21 cellular contexts compared by ENCODE assay signal in the genomic region with DNA sequence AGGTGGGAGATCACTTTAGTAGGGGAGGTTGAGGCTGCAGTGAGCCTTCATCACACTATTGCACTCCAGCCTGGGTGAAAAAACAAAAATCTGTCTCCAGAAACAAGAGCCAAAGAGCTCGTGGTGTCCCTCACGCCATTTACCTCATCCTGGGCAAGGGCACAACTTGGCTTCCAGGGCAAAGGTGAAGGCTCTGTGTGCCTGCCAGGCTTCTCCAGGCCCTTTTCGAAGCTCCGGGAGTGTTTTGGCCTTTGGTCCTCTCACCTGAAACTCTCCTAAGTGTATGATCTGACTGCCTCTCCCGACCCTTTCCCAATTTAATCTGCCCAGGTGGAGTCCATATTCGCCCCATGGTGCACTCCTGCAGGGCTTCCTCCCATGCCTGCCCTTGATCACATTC. TPM values are rescaled to one million over a fixed set of nuclear protein-coding genes. Genes with fewer than 3 reads are reported as not detected.
"Had no signal": no experiment of that assay in that cellular context is flagged by ENCODE, and none has a peak within 500 bp of the region (broad histone marks: within the 10 kb centered on the region; RNA-seq: fewer than 3 reads in every experiment).

No MANE protein-coding gene starts in this region.

- H3K27ac ChIP-seq: colonic mucosa, heart right ventricle, lower lobe of right lung, prostate gland, thoracic aorta had no signal

- DNase-seq: activated CD4-positive, alpha-beta T cell treated with anti-CD3 and anti-CD28 coated beads, Interleukin-2, amount 50 U/mL, for 4 hours; activated CD4-positive, CD25-positive, alpha-beta regulatory T cell treated with anti-CD3 and anti-CD28 coated beads, Interleukin-2, amount 50 U/mL, for 72 hours; activated naive CD4-positive, alpha-beta T cell; activated T-cell treated with anti-CD3 and anti-CD28 coated beads, Interleukin-2, amount 50 U/mL, for 4 hours; colonic mucosa; effector CD4-positive, alpha-beta T cell; heart right ventricle; lower lobe of right lung; midbrain; occipital lobe; stimulated activated CD4-positive, alpha-beta T cell treated with anti-CD3 and anti-CD28 coated beads, Interleukin-12 subunit alpha, Interleukin-12 subunit beta, amount 100 ng/mL, for 4 hours had no signal

- H3K4me1 ChIP-seq: colonic mucosa, prostate gland had no signal

- H3K9me3 ChIP-seq: colonic mucosa, lower lobe of right lung, prostate gland, thoracic aorta had no signal

- H3K27ac Mint-ChIP-seq: nephron; stimulated activated naive CD8-positive, alpha-beta T cell treated with anti-CD3 and anti-CD28 coated beads, Interleukin-15, Interleukin-2, amounts not matched to agents 100 ng/mL and 50 ng/mL, for 24 hours had no signal

- H3K4me3 Mint-ChIP-seq: activated T-cell treated with anti-CD3 and anti-CD28 coated beads, Interleukin-2, amount 50 U/mL, for 4 hours; nephron had no signal

- H3K27me3 ChIP-seq: colonic mucosa had no signal

- H3K4me1 Mint-ChIP-seq: nephron had no signal

- H3K9me3 Mint-ChIP-seq: stimulated activated naive CD8-positive, alpha-beta T cell treated with anti-CD3 and anti-CD28 coated beads, Interleukin-15, Interleukin-2, amounts not matched to agents 100 ng/mL and 50 ng/mL, for 24 hours had no signal

- H3K36me3 ChIP-seq: colonic mucosa, heart right ventricle, prostate gland, thoracic aorta had no signal

RNA-seq across cellular contexts. Expression of a gene that starts 11.6 kb away (rescaled TPM):
- total RNA-seq: kidney epithelial cell had no signal

RNA-seq across cellular contexts. Expression of a gene that starts 30.8 kb away (rescaled TPM):
- total RNA-seq: activated T-cell treated with anti-CD3 and anti-CD28 coated beads, Interleukin-2, amount 50 U/mL, for 4 hours; fibroblast of lung; frontal cortex; lower lobe of right lung; occipital lobe; prostate gland; sciatic nerve; T-helper 1 cell treated with Interleukin-12 subunit alpha and Interleukin-12 subunit beta and Interleukin-4 antibody, amounts not matched to agents 30 ng/mL and 1 ng/mL, for 36 hours; thoracic aorta; ureter had no signal
